Comparison of ENCODE assay signal across 8 cellular contexts in genomic region chr1:200740291-200741212, GRCh38. TPM values are rescaled to one million over a fixed set of nuclear protein-coding genes. Genes with fewer than 3 reads are reported as not detected.
DNase-seq lines count a peak whose midpoint lies in the region; ATAC-seq, FAIRE-seq and TF ChIP-seq lines count a peak whose summit lies in the region.

No MANE protein-coding gene starts in this region.

- no peaks in the 10 kb centered on the region for H3K9me3 Mint-ChIP-seq in activated CD8-positive, alpha-beta memory T cell treated with anti-CD3 and anti-CD28 coated beads, Interleukin-2, amount 10 ng/mL, durations not matched to agents 7 days and 5 days (ENCODE audit: low read depth)
- H3K9me3 Mint-ChIP-seq in activated naive CD4-positive, alpha-beta T cell treated with anti-CD3 and anti-CD28 coated beads, Interleukin-2, amount 50 U/mL, for 72 hours, result no peaks in the 10 kb centered on the region

- TF ChIP-seq CTCF in kidney (IDR thresholded peaks at IDR 0.05; ENCODE audit: borderline replicate concordance, extremely low read depth, insufficient read depth) (no peak), tibial artery (IDR thresholded peaks at IDR 0.05) (no peak)

- peak overlapping the region; percentile 55 to 89 for H3K9ac ChIP-seq in kidney (ENCODE audit: low read length in 2 of 2)

- intact Hi-C loops in kidney (cut with DNase I), result no loop called here
- intact Hi-C loops in tibial artery (cut with DNase I; ENCODE audit: low total_unique reads), result no loop called here

- no peak for DNase-seq in activated CD8-positive, alpha-beta memory T cell treated with anti-CD3 and anti-CD28 coated beads, Interleukin-2, amount 10 ng/mL, durations not matched to agents 7 days and 5 days
- DNase-seq in activated CD8-positive, alpha-beta memory T cell treated with anti-CD3 and anti-CD28 coated beads, Interleukin-2, amount 50 U/mL, for 48 hours, result no peak
- no peak for DNase-seq in activated naive CD4-positive, alpha-beta T cell treated with anti-CD3 and anti-CD28 coated beads, Interleukin-2, amount 50 U/mL, for 72 hours (ENCODE audit: low spot score in 2 of 2)
- DNase-seq in kidney (no peak), tibial artery (no peak), cerebellar nuclear complex (lab: John Stamatoyannopoulos, UW) (no peak), NCI-H1436 treated with DMSO at 0.1 percent for 48 hours (lab: John Stamatoyannopoulos, UW) (no peak)

- peaks cover 51% of the 10 kb centered on the region for H3K27me3 Mint-ChIP-seq in activated CD8-positive, alpha-beta memory T cell treated with anti-CD3 and anti-CD28 coated beads, Interleukin-2, amount 10 ng/mL, durations not matched to agents 7 days and 5 days

- no peak overlapping the region for H3K27ac Mint-ChIP-seq in activated CD8-positive, alpha-beta memory T cell treated with anti-CD3 and anti-CD28 coated beads, Interleukin-2, amount 10 ng/mL, durations not matched to agents 7 days and 5 days
- no peak overlapping the region for H3K27ac Mint-ChIP-seq in activated naive CD4-positive, alpha-beta T cell treated with anti-CD3 and anti-CD28 coated beads, Interleukin-2, amount 50 U/mL, for 72 hours

- no peaks in the 10 kb centered on the region for H3K36me3 Mint-ChIP-seq in activated CD8-positive, alpha-beta memory T cell treated with anti-CD3 and anti-CD28 coated beads, Interleukin-2, amount 10 ng/mL, durations not matched to agents 7 days and 5 days
- H3K36me3 Mint-ChIP-seq in activated naive CD4-positive, alpha-beta T cell treated with anti-CD3 and anti-CD28 coated beads, Interleukin-2, amount 50 U/mL, for 72 hours, result no peaks in the 10 kb centered on the region

- CTCF ChIA-PET in activated CD8-positive, alpha-beta memory T cell treated with anti-CD3 and anti-CD28 coated beads, Interleukin-2, amount 10 ng/mL, durations not matched to agents 7 days and 5 days (lab: Charles Lee), result interaction anchor here (1.0 kb wide), 1 partner anchor 36 kb away, joined by 3 read pairs; no protein-coding TSS in a partner anchor

- no peak for FAIRE-seq in kidney (lab: Jason Lieb, UNC)

- H3K4me3 ChIP-seq in kidney (ENCODE audit: low read length in 2 of 2), result peak overlapping the region; percentile 80 to 89
- H3K4me3 ChIP-seq in tibial artery, result peak overlapping the region; percentile 78 to 96

- H3K4me1 Mint-ChIP-seq in activated CD8-positive, alpha-beta memory T cell treated with anti-CD3 and anti-CD28 coated beads, Interleukin-2, amount 10 ng/mL, durations not matched to agents 7 days and 5 days, result peaks cover 19% of the 10 kb centered on the region

- peaks cover 6 to 7% of the 10 kb centered on the region in 2 donors for H3K4me1 ChIP-seq in kidney (ENCODE audit: control insufficient read depth in 1 of 2, insufficient read depth in 1 of 2, low read depth in 1 of 2, low read length in 2 of 2)
- H3K4me1 ChIP-seq in tibial artery, result peaks cover 0 to 53% (median 12%) of the 10 kb centered on the region in 4 donors

- no peaks in the 10 kb centered on the region for H3K27me3 ChIP-seq in tibial artery

- H3K27ac ChIP-seq in kidney (ENCODE audit: low read depth in 2 of 2, low read length in 2 of 2) (peak overlapping the region in 1 of 2 donors; percentile 97), tibial artery (peak overlapping the region; percentile 97 to 100)

- H3K36me3 ChIP-seq in kidney (ENCODE audit: control insufficient read depth in 1 of 2, insufficient read depth in 2 of 2, low read length in 2 of 2) (no peaks in the 10 kb centered on the region), tibial artery (no peaks in the 10 kb centered on the region)

- H3K9me3 ChIP-seq in kidney (ENCODE audit: control insufficient read depth in 1 of 2, low read length in 2 of 2), result no peaks in the 10 kb centered on the region
- H3K9me3 ChIP-seq in tibial artery, result no peaks in the 10 kb centered on the region

- ATAC-seq in activated CD8-positive, alpha-beta memory T cell treated with anti-CD3 and anti-CD28 coated beads, Interleukin-2, amount 10 ng/mL, durations not matched to agents 7 days and 5 days, result no peak
- peak; percentile 12 to 16 for ATAC-seq in activated naive CD4-positive, alpha-beta T cell treated with anti-CD3 and anti-CD28 coated beads, Interleukin-2, amount 50 U/mL, for 72 hours
- no peak for ATAC-seq in HG02981 (IDR thresholded peaks at IDR 0.05; ENCODE audit: unreplicated experiment)

- peak overlapping the region; percentile 45 for H3K4me3 Mint-ChIP-seq in activated CD8-positive, alpha-beta memory T cell treated with anti-CD3 and anti-CD28 coated beads, Interleukin-2, amount 10 ng/mL, durations not matched to agents 7 days and 5 days

RNA-seq across cellular contexts. Expression of gene CAMSAP2, which starts 1.9 kb away (rescaled TPM):
- total RNA-seq in activated CD8-positive, alpha-beta memory T cell treated with anti-CD3 and anti-CD28 coated beads, Interleukin-2, amount 10 ng/mL, durations not matched to agents 7 days and 5 days, result under 1 TPM in 1 of 2 experiments, not detected in 1; 0.35 TPM
- total RNA-seq in activated naive CD4-positive, alpha-beta T cell treated with anti-CD3 and anti-CD28 coated beads, Interleukin-2, amount 50 U/mL, for 72 hours, result 1 to 10 TPM; 3.3 to 3.6 TPM
- total RNA-seq in kidney, result 30.3 TPM
- 7.5 TPM for polyA plus RNA-seq in kidney (ENCODE audit: insufficient read depth, low read depth, low replicate concordance)

Comparison
In these comparisons a context has a peak if more than half of its experiments do, and no peak if none do; other contexts are left out.
1. ATAC-seq: peak in activated naive CD4-positive, alpha-beta T cell treated with anti-CD3 and anti-CD28 coated beads, Interleukin-2, amount 50 U/mL, for 72 hours (2 of 2); none in activated CD8-positive, alpha-beta memory T cell treated with anti-CD3 and anti-CD28 coated beads, Interleukin-2, amount 10 ng/mL, durations not matched to agents 7 days and 5 days (single experiment) and HG02981 (single experiment).